In genomic region chr4:151257704-151258103, GRCh38 we compare ENCODE assay signal across 16 cellular contexts. TPM values are rescaled to one million over a fixed set of nuclear protein-coding genes. Genes with fewer than 3 reads are reported as not detected.
A peak's percentile ranks its signal among the peaks of the same experiment; 100 is the strongest.
DNase-seq lines count a peak whose midpoint lies in the region; ATAC-seq and TF ChIP-seq lines count a peak whose summit lies in the region.
"Had no signal": no experiment of that assay in that cellular context is flagged by ENCODE, and none has a peak within 500 bp of the region (broad histone marks: within the 10 kb centered on the region; RNA-seq: fewer than 3 reads in every experiment).

No MANE protein-coding gene starts in this region.

- no peak for TF ChIP-seq CTCF in WTC11 (IDR thresholded peaks at IDR 0.05)
- TF ChIP-seq CTCF in right atrium auricular region (IDR thresholded peaks at IDR 0.05): no peak
- TF ChIP-seq CTCF in nephron progenitor cell (IDR thresholded peaks at IDR 0.05): no peak

- no peaks in the 10 kb centered on the region for H3K27me3 Mint-ChIP-seq in WTC11 (ENCODE audit: low read depth)
- H3K27me3 Mint-ChIP-seq in nephron progenitor cell (ENCODE audit: low read depth, poor library complexity): peaks cover 2% of the 10 kb centered on the region

- H3K36me3 Mint-ChIP-seq in WTC11 (peaks cover 10% of the 10 kb centered on the region), nephron progenitor cell (ENCODE audit: low read depth) (peaks cover 39% of the 10 kb centered on the region)

- no peak for TF ChIP-seq POLR2A in GM18505 (IDR thresholded peaks at IDR 0.05; ENCODE audit: borderline replicate concordance, extremely low read depth, insufficient read depth, insufficient read length)

- no peaks in the 10 kb centered on the region for H3K36me3 ChIP-seq in right atrium auricular region

- H3K27ac Mint-ChIP-seq in WTC11 (peak overlapping the region; percentile 1; the same call in 1 of the 2 replicates), nephron progenitor cell (peak overlapping the region; percentile 36)
- H3K27ac Mint-ChIP-seq: B cell; CD4-positive, alpha-beta T cell had no signal

- intact Hi-C loops in Right ventricle myocardium superior (cut with DNase I): no loop called here

- no peaks in the 10 kb centered on the region for H3K9me3 ChIP-seq in right atrium auricular region

- no peak for ATAC-seq in WTC11
- ATAC-seq in Right ventricle myocardium superior (ENCODE audit: poor library complexity): peak; percentile 74
- ATAC-seq in HG03521 (IDR thresholded peaks at IDR 0.05; ENCODE audit: unreplicated experiment): no peak
- ATAC-seq in GM19023 (IDR thresholded peaks at IDR 0.05; ENCODE audit: unreplicated experiment): no peak
- ATAC-seq in GM18505 (IDR thresholded peaks at IDR 0.05; ENCODE audit: unreplicated experiment): no peak

- no peak overlapping the region for H3K4me3 Mint-ChIP-seq in WTC11
- H3K4me3 Mint-ChIP-seq in nephron progenitor cell: no peak overlapping the region
- H3K4me3 Mint-ChIP-seq: B cell; CD4-positive, alpha-beta T cell; H9 had no signal

- no peak for DNase-seq in WTC11 (ENCODE audit: low spot score)
- no peak for DNase-seq in Right ventricle myocardium superior
- DNase-seq in right atrium auricular region (ENCODE audit: low spot score): no peak
- DNase-seq in nephron progenitor cell: no peak
- DNase-seq: C1 segment of cervical spinal cord; Calu3; CD4-positive, alpha-beta T cell; DMS 273 treated with DMSO at 0.1 percent for 48 hours; GOT3; H9 had no signal

- peak overlapping the region; percentile 15 to 35 for H3K27ac ChIP-seq in right atrium auricular region

- H3K4me1 ChIP-seq in right atrium auricular region: peaks cover 0 to 8% of the 10 kb centered on the region in 2 donors

- H3K4me1 Mint-ChIP-seq in WTC11 (no peaks in the 10 kb centered on the region), nephron progenitor cell (no peaks in the 10 kb centered on the region)
- H3K4me1 Mint-ChIP-seq: B cell had no signal

- CTCF ChIA-PET in WTC11 (lab: Charles Lee): no interaction called here

- peaks cover 4% of the 10 kb centered on the region; the same call in 1 of the 2 replicates for H3K9me3 Mint-ChIP-seq in WTC11
- peaks cover 19% of the 10 kb centered on the region for H3K9me3 Mint-ChIP-seq in nephron progenitor cell
- H3K9me3 Mint-ChIP-seq: CD4-positive, alpha-beta T cell had no signal

- POLR2A ChIA-PET in WTC11 (lab: Charles Lee): no interaction called here

- H3K27me3 ChIP-seq in right atrium auricular region: no peaks in the 10 kb centered on the region

- H3K4me3 ChIP-seq in right atrium auricular region: no peak overlapping the region

TF ChIP-seq in WTC11, 78 proteins besides CTCF, POLR2A, EP300 and RAD21 (continues in another document):
- TF ChIP-seq GABPB1 (CRISPR knock-in tag; IDR thresholded peaks at IDR 0.05) (no peak), TEAD4 (CRISPR knock-in tag; IDR thresholded peaks at IDR 0.05) (no peak), ZNF281 (CRISPR knock-in tag; IDR thresholded peaks at IDR 0.05) (no peak), ZNF532 (CRISPR knock-in tag; IDR thresholded peaks at IDR 0.05; ENCODE audit: borderline replicate concordance) (no peak), MXD4 (CRISPR knock-in tag; IDR thresholded peaks at IDR 0.05; ENCODE audit: borderline replicate concordance) (no peak), NFE2L1 (CRISPR knock-in tag; IDR thresholded peaks at IDR 0.05) (no peak), ZNF121 (CRISPR knock-in tag; IDR thresholded peaks at IDR 0.05) (no peak), MYBL2 (CRISPR knock-in tag; IDR thresholded peaks at IDR 0.05) (no peak), ZNF219 (CRISPR knock-in tag; IDR thresholded peaks at IDR 0.05; ENCODE audit: borderline replicate concordance) (no peak), FOXP1 (CRISPR knock-in tag; IDR thresholded peaks at IDR 0.05; ENCODE audit: borderline replicate concordance) (no peak), GTF2I (CRISPR knock-in tag; conservative IDR thresholded peaks at IDR 0.05) (no peak), RELA (CRISPR knock-in tag; IDR thresholded peaks at IDR 0.05; ENCODE audit: borderline replicate concordance) (no peak)
- TF ChIP-seq, protein P1, sequence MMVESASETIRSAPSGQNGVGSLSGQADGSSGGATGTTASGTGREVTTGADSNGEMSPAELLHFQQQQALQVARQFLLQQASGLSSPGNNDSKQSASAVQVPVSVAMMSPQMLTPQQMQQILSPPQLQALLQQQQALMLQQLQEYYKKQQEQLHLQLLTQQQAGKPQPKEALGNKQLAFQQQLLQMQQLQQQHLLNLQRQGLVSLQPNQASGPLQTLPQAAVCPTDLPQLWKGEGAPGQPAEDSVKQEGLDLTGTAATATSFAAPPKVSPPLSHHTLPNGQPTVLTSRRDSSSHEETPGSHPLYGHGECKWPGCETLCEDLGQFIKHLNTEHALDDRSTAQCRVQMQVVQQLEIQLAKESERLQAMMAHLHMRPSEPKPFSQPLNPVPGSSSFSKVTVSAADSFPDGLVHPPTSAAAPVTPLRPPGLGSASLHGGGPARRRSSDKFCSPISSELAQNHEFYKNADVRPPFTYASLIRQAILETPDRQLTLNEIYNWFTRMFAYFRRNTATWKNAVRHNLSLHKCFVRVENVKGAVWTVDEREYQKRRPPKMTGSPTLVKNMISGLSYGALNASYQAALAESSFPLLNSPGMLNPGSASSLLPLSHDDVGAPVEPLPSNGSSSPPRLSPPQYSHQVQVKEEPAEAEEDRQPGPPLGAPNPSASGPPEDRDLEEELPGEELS (CRISPR knock-in tag; IDR thresholded peaks at IDR 0.05): no peak
- TF ChIP-seq, protein P2, sequence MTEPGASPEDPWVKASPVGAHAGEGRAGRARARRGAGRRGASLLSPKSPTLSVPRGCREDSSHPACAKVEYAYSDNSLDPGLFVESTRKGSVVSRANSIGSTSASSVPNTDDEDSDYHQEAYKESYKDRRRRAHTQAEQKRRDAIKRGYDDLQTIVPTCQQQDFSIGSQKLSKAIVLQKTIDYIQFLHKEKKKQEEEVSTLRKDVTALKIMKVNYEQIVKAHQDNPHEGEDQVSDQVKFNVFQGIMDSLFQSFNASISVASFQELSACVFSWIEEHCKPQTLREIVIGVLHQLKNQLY (CRISPR knock-in tag; IDR thresholded peaks at IDR 0.05): no peak
- TF ChIP-seq, protein P3, sequence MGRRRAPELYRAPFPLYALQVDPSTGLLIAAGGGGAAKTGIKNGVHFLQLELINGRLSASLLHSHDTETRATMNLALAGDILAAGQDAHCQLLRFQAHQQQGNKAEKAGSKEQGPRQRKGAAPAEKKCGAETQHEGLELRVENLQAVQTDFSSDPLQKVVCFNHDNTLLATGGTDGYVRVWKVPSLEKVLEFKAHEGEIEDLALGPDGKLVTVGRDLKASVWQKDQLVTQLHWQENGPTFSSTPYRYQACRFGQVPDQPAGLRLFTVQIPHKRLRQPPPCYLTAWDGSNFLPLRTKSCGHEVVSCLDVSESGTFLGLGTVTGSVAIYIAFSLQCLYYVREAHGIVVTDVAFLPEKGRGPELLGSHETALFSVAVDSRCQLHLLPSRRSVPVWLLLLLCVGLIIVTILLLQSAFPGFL (CRISPR knock-in tag; IDR thresholded peaks at IDR 0.05; ENCODE audit: borderline replicate concordance): no peak

RNA-seq across cellular contexts. Expression of gene PRSS48, which starts 19.3 kb away (rescaled TPM):
- total RNA-seq in WTC11 (2021): not detected in 3 replicates
- total RNA-seq in Right ventricle myocardium superior: not detected
- not detected for total RNA-seq in right atrium auricular region
- total RNA-seq: B cell; Calu3; CD4-positive, alpha-beta T cell; Daoy; H9; HT1080 had no signal
